In genomic region chr7:142412551-142413193, GRCh38 we compare ENCODE assay signal across 9 cellular contexts.
A peak's percentile ranks its signal among the peaks of the same experiment; 100 is the strongest.
DNase-seq lines count a peak whose midpoint lies in the region; ATAC-seq, FAIRE-seq and TF ChIP-seq lines count a peak whose summit lies in the region.
"Had no signal": no experiment of that assay in that cellular context is flagged by ENCODE, and none has a peak within 500 bp of the region (broad histone marks: within the 10 kb centered on the region; RNA-seq: fewer than 3 reads in every experiment).

No MANE protein-coding gene starts in this region.

- H3K36me3 ChIP-seq in iPS DF 6.9 (ENCODE audit: control insufficient read depth, insufficient read depth, low read length): no peaks in the 10 kb centered on the region

- no peak for DNase-seq in AG04450 (ENCODE audit: low read depth, low spot score)
- peak; percentile 27 for DNase-seq in GM12891 (ENCODE audit: insufficient read length, low spot score)
- DNase-seq in MV-4-11 (lab: John Stamatoyannopoulos, UW): peak; percentile 59
- DNase-seq in activated T-helper 1 cell treated with anti-CD3 and anti-CD28 coated beads, Interleukin-12 subunit alpha, Interleukin-12 subunit beta, Interleukin-2, Interleukin-4 antibody, amounts not matched to agents 30 ng/mL and 10 ng/mL and 1 ng/mL, durations not matched to agents 14 hours and 24 hours and 36 hours (ENCODE audit: low spot score): peak; percentile 13
- DNase-seq in iPS DF 6.9 (ENCODE audit: low read depth, low spot score): peak; percentile 77
- DNase-seq in stimulated activated CD8-positive, alpha-beta memory T cell treated with anti-CD3 and anti-CD28 coated beads, Interleukin-12 subunit alpha, Interleukin-12 subunit beta, amount 100 ng/mL, for 24 hours (ENCODE audit: extremely low read depth): peak; percentile 3
- no peak for DNase-seq in frontal cortex (ENCODE audit: low spot score in 2 of 2)

- intact Hi-C loops in activated T-helper 1 cell treated with anti-CD3 and anti-CD28 coated beads, Interleukin-12 subunit alpha, Interleukin-12 subunit beta, Interleukin-2, Interleukin-4 antibody, amounts not matched to agents 30 ng/mL and 10 ng/mL and 1 ng/mL, durations not matched to agents 14 hours and 24 hours and 36 hours (cut with micrococcal nuclease): loop anchor here (2.0 kb wide), 1 partner anchor 70 kb away; no protein-coding TSS in a partner anchor

- no peaks in the 10 kb centered on the region; the same call in 1 of the 2 replicates for H3K4me1 ChIP-seq in iPS DF 6.9 (ENCODE audit: control insufficient read depth, insufficient read depth, low read length)

- H3K27ac ChIP-seq in AG04450 (ENCODE audit: low read depth, low read length) (no peak overlapping the region), iPS DF 6.9 (ENCODE audit: low read length) (no peak overlapping the region)

- peaks cover 4% of the 10 kb centered on the region for H3K4me1 Mint-ChIP-seq in activated T-helper 1 cell treated with anti-CD3 and anti-CD28 coated beads, Interleukin-12 subunit alpha, Interleukin-12 subunit beta, Interleukin-2, Interleukin-4 antibody, amounts not matched to agents 30 ng/mL and 10 ng/mL and 1 ng/mL, durations not matched to agents 14 hours and 24 hours and 36 hours (ENCODE audit: low read depth)
- H3K4me1 Mint-ChIP-seq: IgD-negative memory B cell had no signal

- H3K4me3 ChIP-seq in AG04450 (ENCODE audit: low read depth, low read length): no peak overlapping the region
- H3K4me3 ChIP-seq in iPS DF 6.9 (ENCODE audit: low read length): no peak overlapping the region

- no peak overlapping the region for H3K4me3 Mint-ChIP-seq in activated T-helper 1 cell treated with anti-CD3 and anti-CD28 coated beads, Interleukin-12 subunit alpha, Interleukin-12 subunit beta, Interleukin-2, Interleukin-4 antibody, amounts not matched to agents 30 ng/mL and 10 ng/mL and 1 ng/mL, durations not matched to agents 14 hours and 24 hours and 36 hours
- H3K4me3 Mint-ChIP-seq: IgD-negative memory B cell had no signal

- ATAC-seq in HG02610 (IDR thresholded peaks at IDR 0.05; ENCODE audit: unreplicated experiment): peak; percentile 89

- H3K9me3 ChIP-seq in AG04450 (ENCODE audit: control insufficient read depth, insufficient read depth, low read length) (no peaks in the 10 kb centered on the region), iPS DF 6.9 (ENCODE audit: control insufficient read depth, insufficient read depth, low read length) (no peaks in the 10 kb centered on the region)

- no peaks in the 10 kb centered on the region for H3K36me3 Mint-ChIP-seq in activated T-helper 1 cell treated with anti-CD3 and anti-CD28 coated beads, Interleukin-12 subunit alpha, Interleukin-12 subunit beta, Interleukin-2, Interleukin-4 antibody, amounts not matched to agents 30 ng/mL and 10 ng/mL and 1 ng/mL, durations not matched to agents 14 hours and 24 hours and 36 hours (ENCODE audit: low read depth)
- H3K36me3 Mint-ChIP-seq: IgD-negative memory B cell had no signal

- H3K27me3 ChIP-seq in AG04450 (ENCODE audit: control insufficient read depth, insufficient read depth, low read length) (no peaks in the 10 kb centered on the region), iPS DF 6.9 (ENCODE audit: control insufficient read depth, insufficient read depth, low read length) (no peaks in the 10 kb centered on the region)

- no CpG with 5 or more reads among the region's 2 CpGs for WGBS in iPS DF 6.9 (ENCODE audit: insufficient coverage, insufficient read length)

- H3K9me3 Mint-ChIP-seq in activated T-helper 1 cell treated with anti-CD3 and anti-CD28 coated beads, Interleukin-12 subunit alpha, Interleukin-12 subunit beta, Interleukin-2, Interleukin-4 antibody, amounts not matched to agents 30 ng/mL and 10 ng/mL and 1 ng/mL, durations not matched to agents 14 hours and 24 hours and 36 hours: no peaks in the 10 kb centered on the region

- TF ChIP-seq POLR2A in GM12891 (IDR thresholded peaks at IDR 0.05; ENCODE audit: low read depth, low read length): no peak

- CTCF ChIA-PET in AG04450 (lab: Charles Lee): interaction anchor here (0.6 to 1.8 kb wide), 23 partner anchors 8 to 370 kb away, joined by 3 to 19 read pairs (median 4); no protein-coding TSS in a partner anchor

- H3K27ac Mint-ChIP-seq in activated T-helper 1 cell treated with anti-CD3 and anti-CD28 coated beads, Interleukin-12 subunit alpha, Interleukin-12 subunit beta, Interleukin-2, Interleukin-4 antibody, amounts not matched to agents 30 ng/mL and 10 ng/mL and 1 ng/mL, durations not matched to agents 14 hours and 24 hours and 36 hours: no peak overlapping the region
- H3K27ac Mint-ChIP-seq: IgD-negative memory B cell had no signal

- FAIRE-seq in GM12891 (lab: Jason Lieb, UNC) (peak; percentile 51), frontal cortex (lab: Jason Lieb, UNC) (no peak)

- POLR2A ChIA-PET in AG04450 (lab: Yijun Ruan, JAX): no interaction called here

- H3K27me3 Mint-ChIP-seq in activated T-helper 1 cell treated with anti-CD3 and anti-CD28 coated beads, Interleukin-12 subunit alpha, Interleukin-12 subunit beta, Interleukin-2, Interleukin-4 antibody, amounts not matched to agents 30 ng/mL and 10 ng/mL and 1 ng/mL, durations not matched to agents 14 hours and 24 hours and 36 hours (ENCODE audit: insufficient read depth): peaks cover 5% of the 10 kb centered on the region

- peak; percentile 73 for TF ChIP-seq CTCF in AG04450 (IDR thresholded peaks at IDR 0.05; ENCODE audit: low read depth, low read length)

TF ChIP-seq in GM12891, 5 proteins besides CTCF, POLR2A, EP300 and RAD21:
- no peak for TF ChIP-seq POU2F2 (IDR thresholded peaks at IDR 0.05; ENCODE audit: low read depth, low read length)
- no peak for TF ChIP-seq SPI1 (IDR thresholded peaks at IDR 0.05; ENCODE audit: low read depth, low read length)
- no peak for TF ChIP-seq POLR2AphosphoS5 (IDR thresholded peaks at IDR 0.05; ENCODE audit: low read depth, low read length)
- TF ChIP-seq TAF1 (IDR thresholded peaks at IDR 0.05; ENCODE audit: low read depth, low read length): no peak
- no peak for TF ChIP-seq PAX5 (IDR thresholded peaks at IDR 0.05; ENCODE audit: insufficient read depth, low read length, severe bottlenecking)
TF ChIP-seq in GM12891: peak in this region for 0.

Comparison
In these comparisons a context has a peak if more than half of its experiments do, and no peak if none do; other contexts are left out.
1. DNase-seq: peak in GM12891 (single experiment), MV-4-11 (single experiment), activated T-helper 1 cell treated with anti-CD3 and anti-CD28 coated beads, Interleukin-12 subunit alpha, Interleukin-12 subunit beta, Interleukin-2, Interleukin-4 antibody, amounts not matched to agents 30 ng/mL and 10 ng/mL and 1 ng/mL, durations not matched to agents 14 hours and 24 hours and 36 hours (single experiment), iPS DF 6.9 (single experiment) and stimulated activated CD8-positive, alpha-beta memory T cell treated with anti-CD3 and anti-CD28 coated beads, Interleukin-12 subunit alpha, Interleukin-12 subunit beta, amount 100 ng/mL, for 24 hours (single experiment); none in AG04450 (single experiment) and frontal cortex (0 of 2).